ENCODE assay signal across 24 cellular contexts in genomic region chr22:20001082-20001638, GRCh38. TPM values are rescaled to one million over a fixed set of nuclear protein-coding genes. Genes with fewer than 3 reads are reported as not detected.
DNase-seq lines count a peak whose midpoint lies in the region; ATAC-seq and TF ChIP-seq lines count a peak whose summit lies in the region.
"Had no signal": no experiment of that assay in that cellular context is flagged by ENCODE, and none has a peak within 500 bp of the region (broad histone marks: within the 10 kb centered on the region; RNA-seq: fewer than 3 reads in every experiment).

No MANE protein-coding gene starts in this region.

- H3K27ac ChIP-seq in left ventricle myocardium inferior (replicated peaks), result peak overlapping the region; percentile 81
- no peak overlapping the region for H3K27ac ChIP-seq in ascending aorta
- H3K27ac ChIP-seq: RWPE1, skin epidermis, stomach had no signal

- TF ChIP-seq CTCF in left ventricle myocardium inferior (IDR thresholded peaks at IDR 0.05; ENCODE audit: borderline replicate concordance), result no peak
- no peak for TF ChIP-seq CTCF in ascending aorta (IDR thresholded peaks at IDR 0.05)
- no peak for TF ChIP-seq CTCF in nephron progenitor cell (IDR thresholded peaks at IDR 0.05)

- no peaks in the 10 kb centered on the region for H3K36me3 ChIP-seq in left ventricle myocardium inferior
- no peaks in the 10 kb centered on the region for H3K36me3 ChIP-seq in ascending aorta
- H3K36me3 ChIP-seq: prostate gland, stomach had no signal

- H3K36me3 Mint-ChIP-seq in nephron progenitor cell (ENCODE audit: low read depth), result peaks cover 29% of the 10 kb centered on the region

- H3K9me3 Mint-ChIP-seq in nephron progenitor cell, result peaks cover 37% of the 10 kb centered on the region

- H3K4me1 ChIP-seq in left ventricle myocardium inferior (peaks cover 55% of the 10 kb centered on the region), ascending aorta (peaks cover 11 to 33% of the 10 kb centered on the region in 2 donors)

- no peak for ATAC-seq in left ventricle myocardium superior
- ATAC-seq: natural killer cell had no signal

- no peaks in the 10 kb centered on the region for H3K27me3 ChIP-seq in left ventricle myocardium inferior (ENCODE audit: low read depth)
- no peaks in the 10 kb centered on the region for H3K27me3 ChIP-seq in ascending aorta
- H3K27me3 ChIP-seq: stomach had no signal

- intact Hi-C loops in left ventricle myocardium inferior (cut with micrococcal nuclease), result no loop called here
- intact Hi-C loops in left ventricle myocardium superior (cut with micrococcal nuclease), result no loop called here
- intact Hi-C loops in ascending aorta (cut with DNase I), result no loop called here

- H3K9me3 ChIP-seq in left ventricle myocardium inferior (replicated peaks), result peaks cover 21% of the 10 kb centered on the region
- no peaks in the 10 kb centered on the region for H3K9me3 ChIP-seq in ascending aorta
- H3K9me3 ChIP-seq: prostate gland had no signal

- H3K4me3 Mint-ChIP-seq in nephron progenitor cell, result no peak overlapping the region
- H3K4me3 Mint-ChIP-seq: activated naive CD4-positive, alpha-beta T cell treated with anti-CD3 and anti-CD28 coated beads, Interleukin-2, amount 50 U/mL, for 24 hours; B cell; dendritic cell treated with granulocyte-macrophage colony-stimulating factor and Interleukin-4, amounts not matched to agents 40 ng/mL and 50 ng/mL, for 4 days; natural killer cell had no signal

- H3K27me3 Mint-ChIP-seq in nephron progenitor cell (ENCODE audit: low read depth, poor library complexity), result no peaks in the 10 kb centered on the region
- H3K27me3 Mint-ChIP-seq: activated naive CD4-positive, alpha-beta T cell treated with anti-CD3 and anti-CD28 coated beads, Interleukin-2, amount 50 U/mL, for 24 hours; B cell had no signal

- no peak overlapping the region for H3K4me3 ChIP-seq in left ventricle myocardium inferior
- H3K4me3 ChIP-seq in ascending aorta, result no peak overlapping the region
- H3K4me3 ChIP-seq: prostate gland, skin epidermis, stomach had no signal

- peaks cover 33% of the 10 kb centered on the region for H3K4me1 Mint-ChIP-seq in nephron progenitor cell
- H3K4me1 Mint-ChIP-seq: activated naive CD4-positive, alpha-beta T cell treated with anti-CD3 and anti-CD28 coated beads, Interleukin-2, amount 50 U/mL, for 24 hours; B cell; natural killer cell had no signal

- no peak overlapping the region for H3K27ac Mint-ChIP-seq in nephron progenitor cell
- H3K27ac Mint-ChIP-seq: activated naive CD4-positive, alpha-beta T cell treated with anti-CD3 and anti-CD28 coated beads, Interleukin-2, amount 50 U/mL, for 24 hours; B cell; dendritic cell treated with granulocyte-macrophage colony-stimulating factor and Interleukin-4, amounts not matched to agents 40 ng/mL and 50 ng/mL, for 4 days; natural killer cell had no signal

- no peak for DNase-seq in left ventricle myocardium inferior
- DNase-seq in left ventricle myocardium superior, result no peak
- peak; percentile 98 for DNase-seq in dermis blood vessel endothelial cell
- DNase-seq in myocyte (ENCODE audit: low read depth), result peak; percentile 42
- no peak for DNase-seq in activated CD4-positive, alpha-beta T cell treated with anti-CD3 and anti-CD28 coated beads for 4 hours
- DNase-seq in ascending aorta (ENCODE audit: low spot score in 2 of 2), result no peak
- no peak for DNase-seq in nephron progenitor cell
- DNase-seq in Ammon's horn (ENCODE audit: low spot score), result no peak
- DNase-seq: activated CD4-positive, CD25-positive, alpha-beta regulatory T cell; HCEC 1CT; hippocampal formation; islet precursor cell; natural killer cell; NCI-H1436; NCI-H2171 treated with DMSO at 0.1 percent for 48 hours; NCI-H69; stimulated activated CD4-positive, alpha-beta T cell treated with anti-CD3 and anti-CD28 coated beads, Interleukin-4, amount 100 ng/mL, for 1 hour; stomach had no signal

RNA-seq across cellular contexts. Expression of gene ARVCF, which starts 15.5 kb away (rescaled TPM):
- 25.4 TPM for total RNA-seq in left ventricle myocardium inferior
- total RNA-seq in left ventricle myocardium superior, result 26.8 TPM
- total RNA-seq in dermis blood vessel endothelial cell, result 123 and 288 TPM in 2 replicates
- 26.2 and 37.7 TPM in 2 replicates for total RNA-seq in myocyte
- polyA plus RNA-seq in myocyte (2012), result 23.7 TPM
- total RNA-seq in ascending aorta, result 252 TPM

RNA-seq across cellular contexts. Expression of gene TANGO2, which starts 19.8 kb away (rescaled TPM):
- 71.7 TPM for total RNA-seq in left ventricle myocardium inferior
- 71.5 TPM for total RNA-seq in left ventricle myocardium superior
- total RNA-seq in dermis blood vessel endothelial cell, result 86.0 and 93.6 TPM in 2 replicates
- total RNA-seq in myocyte, result 39.0 and 43.4 TPM in 2 replicates
- 51.4 TPM for polyA plus RNA-seq in myocyte (2012)
- total RNA-seq in ascending aorta, result 26.3 TPM

RNA-seq across cellular contexts. Expression of gene TXNRD2, which starts 59.5 kb away (rescaled TPM):
- 35.2 TPM for total RNA-seq in left ventricle myocardium inferior
- 42.4 TPM for total RNA-seq in left ventricle myocardium superior
- total RNA-seq in dermis blood vessel endothelial cell, result 81.9 and 129 TPM in 2 replicates
- total RNA-seq in myocyte, result 28.7 and 34.3 TPM in 2 replicates
- polyA plus RNA-seq in myocyte (2012), result 43.6 TPM
- 46.0 TPM for total RNA-seq in ascending aorta

RNA-seq across cellular contexts. Expression of gene COMT, which starts 59.6 kb away (rescaled TPM):
- total RNA-seq in left ventricle myocardium inferior (81.5 TPM), left ventricle myocardium superior (83.4 TPM), dermis blood vessel endothelial cell (551 and 616 TPM in 2 replicates), myocyte (459 and 555 TPM in 2 replicates), ascending aorta (150 TPM)
- 331 TPM for polyA plus RNA-seq in myocyte (2012)

Comparison
In these comparisons a context has a peak if more than half of its experiments do, and no peak if none do; other contexts are left out.
1. DNase-seq: peak in dermis blood vessel endothelial cell (single experiment) and myocyte (single experiment); none in left ventricle myocardium inferior (single experiment), left ventricle myocardium superior (single experiment), activated CD4-positive, alpha-beta T cell treated with anti-CD3 and anti-CD28 coated beads for 4 hours (0 of 2), ascending aorta (0 of 2), nephron progenitor cell (single experiment) and Ammon's horn (single experiment).